Comparison of ENCODE assay signal across 8 cellular contexts in genomic region chr19:46346821-46347571, GRCh38. TPM values are rescaled to one million over a fixed set of nuclear protein-coding genes. Genes with fewer than 3 reads are reported as not detected.
DNase-seq lines count a peak whose midpoint lies in the region; ATAC-seq, FAIRE-seq and TF ChIP-seq lines count a peak whose summit lies in the region.

PPP5C (plus strand) TSS chr19:46347087; CDS start chr19:46347097, 10 bp downstream.

- ATAC-seq in GM18520 (IDR thresholded peaks at IDR 0.05; ENCODE audit: unreplicated experiment) (peak; percentile 41), HG03103 (IDR thresholded peaks at IDR 0.05; ENCODE audit: low read depth, unreplicated experiment) (peak; percentile 37)

- peaks cover 3% of the 10 kb centered on the region for H3K9me3 ChIP-seq in WERI-Rb-1 (ENCODE audit: severe bottlenecking)
- H3K9me3 ChIP-seq in breast epithelium = no peaks in the 10 kb centered on the region
- H3K9me3 ChIP-seq in iPS-20b (ENCODE audit: insufficient read depth, low read depth, low read length) = no peaks in the 10 kb centered on the region
- H3K9me3 ChIP-seq in small intestine (ENCODE audit: control insufficient read depth, low read depth) = no peaks in the 10 kb centered on the region

- peaks cover 7 to 23% of the 10 kb centered on the region in 2 donors for H3K4me1 ChIP-seq in breast epithelium
- no peaks in the 10 kb centered on the region for H3K4me1 ChIP-seq in iPS-20b (ENCODE audit: insufficient read depth, low read length)
- H3K4me1 ChIP-seq in small intestine (ENCODE audit: control insufficient read depth in 2 of 2, insufficient read depth in 1 of 2, low read depth in 1 of 2, low read length in 1 of 2) = peaks cover 0 to 13% of the 10 kb centered on the region in 2 donors

- FAIRE-seq in small intestine (lab: Jason Lieb, UNC) = no peak

- no peaks in the 10 kb centered on the region for H3K27me3 ChIP-seq in WERI-Rb-1 (ENCODE audit: insufficient read depth, low read depth, severe bottlenecking)
- H3K27me3 ChIP-seq in breast epithelium = no peaks in the 10 kb centered on the region
- no peaks in the 10 kb centered on the region for H3K27me3 ChIP-seq in iPS-20b (ENCODE audit: insufficient read depth, low read length)
- H3K27me3 ChIP-seq in small intestine (ENCODE audit: control insufficient read depth in 2 of 2, insufficient read depth in 2 of 2, low read length in 2 of 2) = peaks cover 0 to 3% of the 10 kb centered on the region in 2 donors

- H3K36me3 ChIP-seq in WERI-Rb-1 (peaks cover 31% of the 10 kb centered on the region), breast epithelium (no peaks in the 10 kb centered on the region), iPS-20b (ENCODE audit: insufficient read depth, low read depth, low read length) (peaks cover 19% of the 10 kb centered on the region), small intestine (ENCODE audit: control insufficient read depth in 2 of 2, insufficient read depth in 2 of 2, low read length in 2 of 2) (no peaks in the 10 kb centered on the region)

- H3K4me3 ChIP-seq in WERI-Rb-1 (ENCODE audit: low read depth, low read length) (peak within 1 kb of the TSS; percentile 99), breast epithelium (peak within 1 kb of the TSS; percentile 86 to 95 (median 91)), iPS-20b (ENCODE audit: low read length) (peak within 1 kb of the TSS; percentile 97), small intestine (ENCODE audit: low read depth in 1 of 2, low read length in 2 of 2) (peak within 1 kb of the TSS; percentile 78 to 90)

- H3K27ac ChIP-seq in WERI-Rb-1 = peak within 1 kb of the TSS; percentile 94
- peak within 1 kb of the TSS; percentile 82 to 84 for H3K27ac ChIP-seq in breast epithelium
- peak within 1 kb of the TSS; percentile 99 for H3K27ac ChIP-seq in iPS-20b (ENCODE audit: low read length)
- peak within 1 kb of the TSS; percentile 71 to 86 for H3K27ac ChIP-seq in small intestine (ENCODE audit: low read depth in 1 of 2, low read length in 1 of 2)

- 0% methylated on average over 55 to 62 of the region's 62 CpGs for WGBS in small intestine, 3 donors

- TF ChIP-seq POLR2A in breast epithelium (IDR thresholded peaks at IDR 0.05) = peak; percentile 63

- TF ChIP-seq CTCF in WERI-Rb-1 (IDR thresholded peaks at IDR 0.05; ENCODE audit: low read depth, low read length) (peak; percentile 90), breast epithelium (IDR thresholded peaks at IDR 0.05) (peak; percentile 35 to 75 (median 60))

- peak; percentile 66 for DNase-seq in A172 (ENCODE audit: low spot score)
- peak; percentile 93 for DNase-seq in NCI-H2196 (lab: John Stamatoyannopoulos, UW; ENCODE audit: unreplicated experiment)
- peak; percentile 95 for DNase-seq in WERI-Rb-1
- DNase-seq in breast epithelium (ENCODE audit: low spot score in 2 of 2) = peak; percentile 83 to 90
- peak; percentile 93 for DNase-seq in small intestine

- intact Hi-C loops in breast epithelium (cut with DNase I; ENCODE audit: low total_unique reads) = no loop called here

- peak within 1 kb of the TSS; percentile 99 for H3K9ac ChIP-seq in iPS-20b (ENCODE audit: low read depth, low read length)

RNA-seq across cellular contexts. Expression of gene PPP5C, which starts in this region (rescaled TPM):
- 40.4 and 53.1 TPM in 2 replicates for total RNA-seq in A172 (2014; rRNA removed; shearing (Covaris generic))
- 10 to 100 TPM; 41.3 to 72.4 (median 58.7) TPM for total RNA-seq in breast epithelium
- polyA plus RNA-seq in small intestine = 10 to 100 TPM; 24.0 to 48.9 (median 30.0) TPM

Comparison
In these comparisons a context has a peak if more than half of its experiments do, and no peak if none do; other contexts are left out.
1. Peak in every context shown above with its lines: DNase-seq, ATAC-seq, H3K4me3 ChIP-seq and H3K27ac ChIP-seq.